8 cellular contexts compared by ENCODE assay signal in the genomic region with DNA sequence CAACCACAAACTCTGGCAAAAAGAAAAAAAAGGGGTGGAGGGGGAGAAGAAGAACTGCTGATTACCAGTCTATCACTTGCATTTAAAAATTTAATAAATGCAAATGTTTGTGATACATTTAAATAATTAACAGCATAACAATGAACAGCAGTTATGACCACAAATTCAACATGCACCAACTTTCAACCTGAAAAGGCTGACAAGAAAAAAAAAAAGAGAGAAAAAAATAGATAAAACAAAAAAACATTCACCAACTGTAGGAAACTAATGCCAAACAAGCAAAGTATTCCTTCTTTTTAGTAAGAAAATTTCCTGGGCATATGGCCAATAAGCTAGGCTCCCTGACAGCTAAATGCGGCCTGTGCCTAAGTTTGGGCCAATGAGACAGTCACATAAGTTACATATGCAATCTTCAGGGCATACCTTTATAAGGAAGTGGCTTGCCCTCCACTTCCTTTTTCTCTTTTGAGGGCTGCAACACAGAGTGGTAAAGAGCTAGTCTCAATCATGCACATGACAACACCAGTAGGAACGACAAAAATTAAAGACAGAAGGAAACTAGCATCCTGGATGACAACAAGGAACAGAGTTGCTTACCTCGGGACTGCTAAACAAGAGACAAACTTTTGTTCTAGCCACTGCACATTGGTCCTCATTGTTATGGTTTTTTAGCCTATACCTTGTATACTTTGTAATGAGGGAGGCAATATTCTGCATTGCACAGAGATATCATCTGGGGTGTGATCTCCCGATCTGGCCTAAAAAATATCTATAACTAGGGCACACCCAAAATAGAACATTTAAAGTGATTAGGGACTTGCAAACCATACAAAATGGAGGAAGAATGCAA.
DNase-seq lines count a peak whose midpoint lies in the region; ATAC-seq and TF ChIP-seq lines count a peak whose summit lies in the region.

No MANE protein-coding gene starts in this region.

- DNase-seq in AML-193 (lab: John Stamatoyannopoulos, UW) = peak; percentile 92 to 93
- peak; percentile 16 for DNase-seq in GM19238 (ENCODE audit: insufficient read length, low spot score)
- DNase-seq in SKM-1 treated with dmso at 0.1 percent for 144 hours (lab: John Stamatoyannopoulos, UW; ENCODE audit: unreplicated experiment) = peak; percentile 92
- peak; percentile 47 for DNase-seq in cerebellar cortex (ENCODE audit: low spot score)
- no peak for DNase-seq in COLO668 (lab: John Stamatoyannopoulos, UW; ENCODE audit: unreplicated experiment)
- no peak for DNase-seq in COLO829 (ENCODE audit: low spot score)

- H3K4me3 Mint-ChIP-seq in nephron = no peak overlapping the region

- ATAC-seq in HG03135 (IDR thresholded peaks at IDR 0.05; ENCODE audit: unreplicated experiment) = peak; percentile 78

- no peaks in the 10 kb centered on the region for H3K9me3 Mint-ChIP-seq in nephron

- H3K36me3 Mint-ChIP-seq in nephron (ENCODE audit: low read depth) = peaks cover 30% of the 10 kb centered on the region

- no peak for TF ChIP-seq CTCF in nephron (IDR thresholded peaks at IDR 0.05; ENCODE audit: unreplicated experiment in 3 of 3)

- H3K4me1 Mint-ChIP-seq in nephron = peaks cover 11% of the 10 kb centered on the region

- H3K27me3 Mint-ChIP-seq in nephron (ENCODE audit: low read depth) = no peaks in the 10 kb centered on the region

- H3K27ac Mint-ChIP-seq in nephron = peak overlapping the region in 2 of 3 experiments; percentile 51 to 59

Comparison
In these comparisons a context has a peak if more than half of its experiments do, and no peak if none do; other contexts are left out.
1. DNase-seq: peak in AML-193 (2 of 2), GM19238 (single experiment), SKM-1 treated with dmso at 0.1 percent for 144 hours (single experiment) and cerebellar cortex (single experiment); none in COLO668 (single experiment) and COLO829 (single experiment).